13 cellular contexts compared by ENCODE assay signal in the genomic region with DNA sequence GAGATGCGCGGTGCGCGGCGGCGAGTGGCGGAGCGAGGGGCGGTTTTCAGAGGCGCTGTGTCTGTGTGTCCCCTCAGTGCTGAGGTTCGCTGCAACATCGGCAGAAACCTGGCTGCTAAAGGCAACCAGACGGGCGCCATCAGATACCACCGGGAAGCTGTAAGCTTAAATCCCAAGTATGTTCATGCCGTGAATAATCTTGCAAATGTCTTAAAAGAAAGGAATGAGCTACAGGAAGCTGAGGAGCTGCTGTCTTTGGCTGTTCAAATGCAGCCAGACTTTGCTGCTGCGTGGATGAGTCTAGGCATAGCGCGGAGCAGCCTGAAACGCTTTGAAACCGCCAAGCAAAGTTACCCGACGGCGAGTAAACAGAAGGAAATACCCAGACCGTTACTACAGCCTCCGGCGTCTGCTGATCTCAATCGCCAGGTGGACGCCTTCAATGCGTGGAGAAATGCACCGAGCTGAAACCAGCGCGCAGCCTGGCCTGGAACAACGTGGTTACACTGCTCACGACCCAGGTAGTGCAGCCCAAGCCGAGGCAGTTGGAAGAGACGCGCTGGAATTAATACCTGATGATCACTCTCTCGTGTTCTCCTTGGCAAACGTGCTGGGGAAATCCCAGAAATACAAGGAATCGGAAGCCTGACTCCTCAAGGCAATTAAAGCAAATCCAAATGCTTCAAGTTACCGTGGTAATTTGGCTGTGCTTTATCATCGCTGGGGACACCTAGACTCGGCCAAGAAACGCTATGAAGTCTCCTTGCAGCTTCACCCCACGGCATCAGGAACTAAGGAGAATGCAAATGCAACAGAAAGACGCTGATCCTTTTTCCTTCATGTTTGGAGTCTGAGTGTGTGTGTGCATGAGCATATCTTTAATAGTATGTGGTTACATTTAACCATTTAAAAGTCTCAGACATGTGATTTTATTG. TPM values are rescaled to one million over a fixed set of nuclear protein-coding genes. Genes with fewer than 3 reads are reported as not detected.
DNase-seq lines count a peak whose midpoint lies in the region; ATAC-seq and TF ChIP-seq lines count a peak whose summit lies in the region.
"Had no signal": no experiment of that assay in that cellular context is flagged by ENCODE, and none has a peak within 500 bp of the region (broad histone marks: within the 10 kb centered on the region; RNA-seq: fewer than 3 reads in every experiment).

No MANE protein-coding gene starts in this region.

- H3K4me1 Mint-ChIP-seq in memory B cell: no peaks in the 10 kb centered on the region
- H3K4me1 Mint-ChIP-seq: activated B cell treated with CpG ODN at 0.5 μM for 24 hours had no signal

- H3K9me3 ChIP-seq in mammary epithelial cell (replicated peaks; ENCODE audit: insufficient read depth, low read length) (no peaks in the 10 kb centered on the region), sigmoid colon (peaks cover 0 to 4% (median 1%) of the 10 kb centered on the region in 4 donors)

- H3K4me2 ChIP-seq in mammary epithelial cell (ENCODE audit: insufficient read depth, low read depth, low read length): peak overlapping the region; percentile 63

- peaks cover 19% of the 10 kb centered on the region for H3K4me1 ChIP-seq in mammary epithelial cell (ENCODE audit: insufficient read depth, low read length)
- H3K4me1 ChIP-seq in sigmoid colon: peaks cover 0 to 9% (median 0%) of the 10 kb centered on the region in 4 donors

- no peaks in the 10 kb centered on the region for H4K20me1 ChIP-seq in mammary epithelial cell (ENCODE audit: insufficient read depth, low read length)

- peaks cover 45% of the 10 kb centered on the region for H3K27me3 Mint-ChIP-seq in memory B cell

- no TSS peak for BruUV-seq in mammary epithelial cell (replicated peaks; lab: Mats Ljungman, UMichigan)

- TF ChIP-seq CTCF in mammary epithelial cell (conservative IDR thresholded peaks at IDR 0.05 in 1 of 2, IDR thresholded peaks at IDR 0.05 in 1 of 2; ENCODE audit: extremely low read depth in 1 of 2, insufficient read depth in 1 of 2, low read depth in 1 of 2, low read length in 2 of 2): no peak
- TF ChIP-seq CTCF in sigmoid colon (IDR thresholded peaks at IDR 0.05): no peak

- H3K27ac ChIP-seq in mammary epithelial cell (ENCODE audit: insufficient read depth, low read depth, low read length): no peak overlapping the region
- H3K27ac ChIP-seq in sigmoid colon: no peak overlapping the region
- H3K27ac ChIP-seq: tibial artery had no signal

- no peak for TF ChIP-seq POLR2A in sigmoid colon (IDR thresholded peaks at IDR 0.05)

- dilution Hi-C loops in mammary epithelial cell (cut with HindIII; ENCODE audit: low sequenced_read_pairs): no loop called here

- CTCF ChIA-PET in mammary epithelial cell (lab: Charles Lee; ENCODE audit: low non-redundant PET): interaction anchor here (0.6 kb wide), 1 partner anchor 701 kb away, joined by 6 read pairs; no protein-coding TSS in a partner anchor

- H3K36me3 ChIP-seq in mammary epithelial cell (ENCODE audit: insufficient read depth, low read length) (no peaks in the 10 kb centered on the region), sigmoid colon (no peaks in the 10 kb centered on the region)
- H3K36me3 ChIP-seq: tibial artery had no signal

- peak overlapping the region in 2 of 3 experiments; percentile 31 to 39 for H3K4me3 ChIP-seq in mammary epithelial cell (replicated peaks in 1 of 3; ENCODE audit: insufficient read depth in 1 of 3, low read depth in 2 of 3, low read length in 3 of 3)
- H3K4me3 ChIP-seq in sigmoid colon: no peak overlapping the region
- H3K4me3 ChIP-seq: tibial artery had no signal

- TF ChIP-seq EP300 in sigmoid colon (IDR thresholded peaks at IDR 0.05): no peak

- H3K9me3 Mint-ChIP-seq in memory B cell: peaks cover 4% of the 10 kb centered on the region
- H3K9me3 Mint-ChIP-seq: activated B cell treated with CpG ODN at 0.5 μM for 24 hours, immature natural killer cell had no signal

- peak overlapping the region; percentile 7 for H3K27ac Mint-ChIP-seq in memory B cell
- H3K27ac Mint-ChIP-seq: activated B cell treated with CpG ODN at 0.5 μM for 24 hours, immature natural killer cell had no signal

- WGBS in mammary epithelial cell (ENCODE audit: low coverage, missing lambda C conversion rate): 10% methylated on average over 42 of the region's 47 CpGs
- WGBS in sigmoid colon, 2 donors: 9 to 15% methylated on average over 47 of the region's 47 CpGs

- H3K27me3 ChIP-seq in mammary epithelial cell (ENCODE audit: insufficient read depth, low read length): no peaks in the 10 kb centered on the region
- H3K27me3 ChIP-seq in sigmoid colon: peaks cover 32 to 96% (median 39%) of the 10 kb centered on the region in 3 donors

- peaks cover 2% of the 10 kb centered on the region for H3K36me3 Mint-ChIP-seq in memory B cell
- H3K36me3 Mint-ChIP-seq: immature natural killer cell had no signal

- intact Hi-C loops in mammary epithelial cell (cut with micrococcal nuclease): no loop called here
- intact Hi-C loops in sigmoid colon (cut with DNase I): no loop called here

- in situ Hi-C loops in mammary epithelial cell (cut with MboI; ENCODE audit: low sequenced_read_pairs in 2 of 2): loop anchor here in 1 of 2 donors (5.0 kb wide), 1 partner anchor 42 kb away; no protein-coding TSS in a partner anchor

- H3K79me2 ChIP-seq in mammary epithelial cell (ENCODE audit: insufficient read depth, low read length): no peaks in the 10 kb centered on the region

- peak overlapping the region; percentile 82 for H2AFZ ChIP-seq in mammary epithelial cell (ENCODE audit: low read depth, low read length)

- H3K4me3 Mint-ChIP-seq in memory B cell: no peak overlapping the region
- H3K4me3 Mint-ChIP-seq: activated B cell treated with CpG ODN at 0.5 μM for 24 hours, immature natural killer cell had no signal

- H3K9ac ChIP-seq in mammary epithelial cell (ENCODE audit: insufficient read depth, low read length): no peak overlapping the region

- ATAC-seq in memory B cell (ENCODE audit: low read depth) (peak; percentile 41), GM21619 (IDR thresholded peaks at IDR 0.05; ENCODE audit: unreplicated experiment) (no peak)

- DNase-seq in AG08395 (ENCODE audit: low spot score): peak; percentile 40
- DNase-seq in HK-2 (ENCODE audit: unreplicated experiment): peak; percentile 17
- DNase-seq in mammary epithelial cell: peak; percentile 68
- no peak for DNase-seq in memory B cell (ENCODE audit: low spot score in 2 of 2)
- DNase-seq in stimulated activated CD4-positive, alpha-beta T cell treated with anti-CD3 and anti-CD28 coated beads, Interleukin-4, amount 100 ng/mL, for 4 hours: no peak
- DNase-seq in activated gamma-delta T cell (lab: John Stamatoyannopoulos, UW): no peak
- no peak for DNase-seq in sigmoid colon
- DNase-seq: activated B cell treated with CpG ODN at 0.5 μM for 24 hours, anterior cingulate cortex, immature natural killer cell, NCI-H524 treated with DMSO at 0.1 percent for 48 hours had no signal

RNA-seq across cellular contexts. Expression of a gene that starts 15.9 kb away (rescaled TPM):
- total RNA-seq in mammary epithelial cell (not detected), sigmoid colon (not detected)
- polyA plus RNA-seq in mammary epithelial cell (not detected), sigmoid colon (not detected)
- not detected for polyA minus RNA-seq in mammary epithelial cell
- total RNA-seq: activated B cell treated with CpG ODN at 0.5 μM for 24 hours had no signal
- polyA plus RNA-seq: immature natural killer cell had no signal

RNA-seq across cellular contexts. Expression of a gene that starts 32.3 kb away (rescaled TPM):
- total RNA-seq in mammary epithelial cell: not detected
- not detected for polyA plus RNA-seq in mammary epithelial cell
- not detected for polyA minus RNA-seq in mammary epithelial cell
- not detected for total RNA-seq in sigmoid colon
- not detected for polyA plus RNA-seq in sigmoid colon
- total RNA-seq: activated B cell treated with CpG ODN at 0.5 μM for 24 hours had no signal
- polyA plus RNA-seq: immature natural killer cell had no signal

Comparison
In these comparisons a context has a peak if more than half of its experiments do, and no peak if none do; other contexts are left out.
1. DNase-seq: peak in AG08395 (single experiment), HK-2 (single experiment) and mammary epithelial cell (single experiment); none in memory B cell (0 of 2), stimulated activated CD4-positive, alpha-beta T cell treated with anti-CD3 and anti-CD28 coated beads, Interleukin-4, amount 100 ng/mL, for 4 hours (0 of 2), activated gamma-delta T cell (single experiment) and sigmoid colon (single experiment).
2. H3K4me3 ChIP-seq: peak in mammary epithelial cell (2 of 3); none in sigmoid colon (0 of 4).